Comparison of ENCODE assay signal across 21 cellular contexts in genomic region chr10:122277737-122278136, GRCh38. TPM values are rescaled to one million over a fixed set of nuclear protein-coding genes. Genes with fewer than 3 reads are reported as not detected.
DNase-seq lines count a peak whose midpoint lies in the region; ATAC-seq, FAIRE-seq and TF ChIP-seq lines count a peak whose summit lies in the region.
"Had no signal": no experiment of that assay in that cellular context is flagged by ENCODE, and none has a peak within 500 bp of the region (broad histone marks: within the 10 kb centered on the region; RNA-seq: fewer than 3 reads in every experiment).

No MANE protein-coding gene starts in this region.

- no peak overlapping the region for H3K23ac ChIP-seq in neuronal stem cell (ENCODE audit: low read depth, low read length, poor library complexity)

- no peak for TF ChIP-seq POLR2A in testis (IDR thresholded peaks at IDR 0.05)

- H3K18ac ChIP-seq in neuronal stem cell (ENCODE audit: low read length), result no peak overlapping the region

- no peak overlapping the region for H3K9ac ChIP-seq in kidney (ENCODE audit: low read length in 2 of 2)
- no peak overlapping the region for H3K9ac ChIP-seq in neuronal stem cell (ENCODE audit: low read depth, low read length, poor library complexity)
- H3K9ac ChIP-seq: BLaER1 had no signal

- H3K9me3 Mint-ChIP-seq in CD8-positive, alpha-beta T cell, result no peaks in the 10 kb centered on the region
- H3K9me3 Mint-ChIP-seq: H9 had no signal

- no peak for ATAC-seq in heart right ventricle
- ATAC-seq in CD8-positive, alpha-beta T cell, result no peak
- ATAC-seq: A549, GM12878 had no signal

- H2BK120ac ChIP-seq in neuronal stem cell (ENCODE audit: low read depth, low read length), result no peak overlapping the region

- H3K27ac ChIP-seq in heart right ventricle (no peak overlapping the region), kidney (ENCODE audit: low read depth in 2 of 2, low read length in 2 of 2) (no peak overlapping the region), neuronal stem cell (replicated peaks; ENCODE audit: low read length) (no peak overlapping the region), testis (no peak overlapping the region), WERI-Rb-1 (no peak overlapping the region)
- no peak overlapping the region for H3K27ac ChIP-seq in CD8-positive, alpha-beta T cell (ENCODE audit: low read depth, low read length)
- H3K27ac ChIP-seq: 22Rv1, A549, BLaER1 had no signal

- FAIRE-seq in kidney (lab: Jason Lieb, UNC), result no peak
- FAIRE-seq: A549, GM12878, H1 had no signal

- no peak overlapping the region for H2BK15ac ChIP-seq in neuronal stem cell (ENCODE audit: low read length)

- no peak overlapping the region for H2AK5ac ChIP-seq in neuronal stem cell (ENCODE audit: low read depth, low read length)

- peaks cover 0 to 9% (median 0%) of the 10 kb centered on the region in 9 donors for H3K36me3 ChIP-seq in heart right ventricle
- H3K36me3 ChIP-seq in kidney (ENCODE audit: control insufficient read depth in 1 of 2, insufficient read depth in 2 of 2, low read length in 2 of 2), result no peaks in the 10 kb centered on the region
- no peaks in the 10 kb centered on the region for H3K36me3 ChIP-seq in neuronal stem cell (replicated peaks in 1 of 2; ENCODE audit: control insufficient read depth in 2 of 2, insufficient read depth in 2 of 2, low read length in 2 of 2)
- H3K36me3 ChIP-seq in testis (ENCODE audit: low read depth, missing control alignments), result no peaks in the 10 kb centered on the region
- H3K36me3 ChIP-seq in WERI-Rb-1, result no peaks in the 10 kb centered on the region
- H3K36me3 ChIP-seq in CD8-positive, alpha-beta T cell (ENCODE audit: insufficient read depth, low read length), result no peaks in the 10 kb centered on the region
- H3K36me3 ChIP-seq: BLaER1 had no signal

- peak; percentile 50 for DNase-seq in cardiac septum (ENCODE audit: low spot score)
- DNase-seq in heart right ventricle, result no peak
- peak; percentile 35 for DNase-seq in kidney
- no peak for DNase-seq in neuronal stem cell (ENCODE audit: low spot score)
- peak; percentile 1 for DNase-seq in testis
- DNase-seq in WERI-Rb-1, result no peak
- no peak for DNase-seq in CD8-positive, alpha-beta T cell
- DNase-seq in SIG-M5 (lab: John Stamatoyannopoulos, UW), result no peak
- DNase-seq: CD4-positive, alpha-beta memory T cell; DMS 273 treated with DMSO at 0.1 percent for 48 hours; DMS53; DND-41; EL had no signal

- no peak overlapping the region for H2BK5ac ChIP-seq in neuronal stem cell (ENCODE audit: low read length)

- H3K4me1 Mint-ChIP-seq in CD8-positive, alpha-beta T cell (ENCODE audit: low read depth), result no peaks in the 10 kb centered on the region
- H3K4me1 Mint-ChIP-seq: CD14-positive monocyte had no signal

- no peak for TF ChIP-seq CTCF in heart right ventricle (IDR thresholded peaks at IDR 0.05)
- TF ChIP-seq CTCF in kidney (IDR thresholded peaks at IDR 0.05; ENCODE audit: borderline replicate concordance, extremely low read depth, insufficient read depth), result no peak
- TF ChIP-seq CTCF in testis (IDR thresholded peaks at IDR 0.05), result no peak
- TF ChIP-seq CTCF in WERI-Rb-1 (IDR thresholded peaks at IDR 0.05; ENCODE audit: low read depth, low read length), result no peak
- TF ChIP-seq CTCF in CD8-positive, alpha-beta T cell (IDR thresholded peaks at IDR 0.05), result no peak

- intact Hi-C loops in cardiac septum (cut with DNase I), result no loop called here
- intact Hi-C loops in heart right ventricle (cut with DNase I), result loop anchor here in 1 of 10 donors (10.0 kb wide), 2 partner anchors 133 to 223 kb away; no protein-coding TSS in a partner anchor
- intact Hi-C loops in kidney (cut with DNase I), result no loop called here
- intact Hi-C loops in testis (cut with DNase I; ENCODE audit: low total_unique reads), result no loop called here
- intact Hi-C loops in CD8-positive, alpha-beta T cell (cut with DNase I, micrococcal nuclease), result no loop called here

- H3K79me1 ChIP-seq in neuronal stem cell (ENCODE audit: low read depth, low read length), result no peaks in the 10 kb centered on the region

- H3K4ac ChIP-seq in neuronal stem cell (ENCODE audit: low read length), result no peak overlapping the region

- peaks cover 0 to 10% (median 3%) of the 10 kb centered on the region in 9 donors for H3K4me1 ChIP-seq in heart right ventricle
- no peaks in the 10 kb centered on the region for H3K4me1 ChIP-seq in kidney (ENCODE audit: control insufficient read depth in 1 of 2, insufficient read depth in 1 of 2, low read depth in 1 of 2, low read length in 2 of 2)
- H3K4me1 ChIP-seq in neuronal stem cell (ENCODE audit: control insufficient read depth in 2 of 2, insufficient read depth in 1 of 2, low read depth in 1 of 2, low read length in 2 of 2), result peaks cover 0 to 2% of the 10 kb centered on the region in 2 donors
- H3K4me1 ChIP-seq in testis, result no peaks in the 10 kb centered on the region
- H3K4me1 ChIP-seq in CD8-positive, alpha-beta T cell (ENCODE audit: insufficient read depth, low read length), result no peaks in the 10 kb centered on the region

- no peak overlapping the region for H4K8ac ChIP-seq in neuronal stem cell (ENCODE audit: low read depth, low read length)

- CTCF ChIA-PET in CD8-positive, alpha-beta T cell (lab: Charles Lee), result interaction anchor here (3.4 kb wide), 1 partner anchor 9 kb away, joined by 17 read pairs; no protein-coding TSS in a partner anchor

- H3K4me2 ChIP-seq in neuronal stem cell (ENCODE audit: insufficient read depth, low read length, poor library complexity, severe bottlenecking), result no peak overlapping the region
- H3K4me2 ChIP-seq: A549, BLaER1 had no signal

- H3K27ac Mint-ChIP-seq in CD8-positive, alpha-beta T cell, result no peak overlapping the region
- H3K27ac Mint-ChIP-seq: CD4-positive, alpha-beta memory T cell; H9 had no signal

- no peak overlapping the region for H2AFZ ChIP-seq in neuronal stem cell (ENCODE audit: low read length)

- no peak overlapping the region for H2BK12ac ChIP-seq in neuronal stem cell (ENCODE audit: low read length)

- no peaks in the 10 kb centered on the region for H3K36me3 Mint-ChIP-seq in CD8-positive, alpha-beta T cell
- H3K36me3 Mint-ChIP-seq: CD14-positive monocyte; CD4-positive, alpha-beta memory T cell had no signal

- no peak overlapping the region for H3K4me3 Mint-ChIP-seq in CD8-positive, alpha-beta T cell
- H3K4me3 Mint-ChIP-seq: CD14-positive monocyte; CD4-positive, alpha-beta memory T cell; H9 had no signal

- H3K27me3 Mint-ChIP-seq in CD8-positive, alpha-beta T cell (ENCODE audit: low read depth), result peaks cover 16% of the 10 kb centered on the region

- H3K27me3 ChIP-seq in heart right ventricle (no peaks in the 10 kb centered on the region), neuronal stem cell (ENCODE audit: control insufficient read depth in 3 of 3, insufficient read depth in 3 of 3, low read depth in 1 of 3, low read length in 3 of 3) (no peaks in the 10 kb centered on the region), testis (no peaks in the 10 kb centered on the region), WERI-Rb-1 (ENCODE audit: insufficient read depth, low read depth, severe bottlenecking) (no peaks in the 10 kb centered on the region)
- no peaks in the 10 kb centered on the region for H3K27me3 ChIP-seq in CD8-positive, alpha-beta T cell (ENCODE audit: insufficient read depth, low read length)
- H3K27me3 ChIP-seq: BLaER1 had no signal

- 78 to 86% methylated on average over 6 of the region's 6 CpGs for WGBS in heart right ventricle, 2 donors
- WGBS in neuronal stem cell (ENCODE audit: extremely low coverage in 2 of 2, insufficient read length in 2 of 2, insufficient replicate concordance in 1 of 2), 2 donors, result no CpG with 5 or more reads among the region's 6 CpGs
- 66 to 71% methylated on average over 5 to 6 of the region's 6 CpGs for WGBS in testis, 2 donors

- H4K91ac ChIP-seq in neuronal stem cell (ENCODE audit: low read depth, low read length, poor library complexity), result peak overlapping the region; percentile 11

- H3K14ac ChIP-seq in neuronal stem cell (ENCODE audit: low read length), result no peak overlapping the region

- H3K9me3 ChIP-seq in heart right ventricle (no peaks in the 10 kb centered on the region), kidney (ENCODE audit: control insufficient read depth in 1 of 2, low read length in 2 of 2) (no peaks in the 10 kb centered on the region), neuronal stem cell (replicated peaks in 1 of 2; ENCODE audit: control insufficient read depth in 2 of 2, insufficient read depth in 1 of 2, low read depth in 1 of 2, low read length in 2 of 2) (no peaks in the 10 kb centered on the region), testis (no peaks in the 10 kb centered on the region), WERI-Rb-1 (ENCODE audit: severe bottlenecking) (no peaks in the 10 kb centered on the region)
- no peaks in the 10 kb centered on the region for H3K9me3 ChIP-seq in CD8-positive, alpha-beta T cell (ENCODE audit: low read length)
- H3K9me3 ChIP-seq: A549, BLaER1 had no signal

- H3K4me3 ChIP-seq in heart right ventricle (no peak overlapping the region), kidney (ENCODE audit: low read length in 2 of 2) (no peak overlapping the region), neuronal stem cell (ENCODE audit: low read length in 2 of 2) (no peak overlapping the region), testis (no peak overlapping the region), WERI-Rb-1 (ENCODE audit: low read depth, low read length) (no peak overlapping the region)
- H3K4me3 ChIP-seq in CD8-positive, alpha-beta T cell (ENCODE audit: low read depth, low read length), result no peak overlapping the region
- H3K4me3 ChIP-seq: A549, BLaER1, GM12878 had no signal

- POLR2A ChIA-PET in CD8-positive, alpha-beta T cell (lab: Charles Lee), result no interaction called here

RNA-seq across cellular contexts. Expression of gene BTBD16, which starts 6.6 kb away (rescaled TPM):
- total RNA-seq in cardiac septum, result not detected
- total RNA-seq in heart right ventricle, result under 1 TPM in 1 of 10 donors, not detected in 9; 0.76 TPM
- polyA plus RNA-seq in heart right ventricle, result under 1 TPM in 1 of 2 donors, not detected in 1; 0.29 TPM
- total RNA-seq in kidney, result 1.2 TPM
- 0.34 TPM for polyA plus RNA-seq in kidney (ENCODE audit: insufficient read depth, low read depth, low replicate concordance)
- polyA plus RNA-seq in neuronal stem cell (2013, experiment 1 of 2), result not detected
- polyA plus RNA-seq in neuronal stem cell (2013, experiment 2 of 2), result not detected
- 1 to 10 TPM; 4.9 to 5.3 TPM for total RNA-seq in testis
- 21.3 TPM for polyA plus RNA-seq in testis (ENCODE audit: insufficient read depth, low read depth, low replicate concordance)
- not detected for total RNA-seq in CD8-positive, alpha-beta T cell
- total RNA-seq: CD4-positive, alpha-beta memory T cell; G401; GM12878; H1; H9 had no signal
- polyA plus RNA-seq: CD14-positive monocyte had no signal

Comparison
In these comparisons a context has a peak if more than half of its experiments do, and no peak if none do; other contexts are left out.
1. DNase-seq: peak in cardiac septum (single experiment), kidney (single experiment) and testis (single experiment); none in heart right ventricle (0 of 2), neuronal stem cell (single experiment), WERI-Rb-1 (single experiment), CD8-positive, alpha-beta T cell (0 of 7) and SIG-M5 (single experiment).